In genomic region chr12:122356192-122356635, GRCh38 we compare ENCODE assay signal across 8 cellular contexts.
A peak's percentile ranks its signal among the peaks of the same experiment; 100 is the strongest.
DNase-seq lines count a peak whose midpoint lies in the region; ATAC-seq, FAIRE-seq and TF ChIP-seq lines count a peak whose summit lies in the region.

No MANE protein-coding gene starts in this region.

- H3K4me1 Mint-ChIP-seq in activated CD4-positive, alpha-beta T cell treated with anti-CD3 and anti-CD28 coated beads, Interleukin-2, amount 10 ng/mL, durations not matched to agents 7 days and 5 days: peaks cover 14% of the 10 kb centered on the region
- peaks cover 0 to 7% of the 10 kb centered on the region in 2 donors for H3K4me1 Mint-ChIP-seq in stimulated activated naive B cell treated with anti-CD40 and anti-IgM and Interleukin-4, amounts not matched to agents 10 μg/mL and 1 μg/mL and 100 μg/mL, for 72 hours

- peak; percentile 82 for TF ChIP-seq CTCF in AG10803 (conservative IDR thresholded peaks at IDR 0.05; ENCODE audit: low read length)

- no peak for TF ChIP-seq POLR2A in H54 (IDR thresholded peaks at IDR 0.05; ENCODE audit: low read depth, low read length)

- intact Hi-C loops in posterior vena cava (cut with DNase I): no loop called here

- POLR2A ChIA-PET in activated CD4-positive, alpha-beta T cell treated with anti-CD3 and anti-CD28 coated beads, Interleukin-2, amount 10 ng/mL, durations not matched to agents 7 days and 5 days (lab: Charles Lee): interaction anchor here (0.6 kb wide), 1 partner anchor 719 kb away, joined by 4 read pairs; no protein-coding TSS in a partner anchor

- peaks cover 34% of the 10 kb centered on the region for H3K36me3 Mint-ChIP-seq in activated CD4-positive, alpha-beta T cell treated with anti-CD3 and anti-CD28 coated beads, Interleukin-2, amount 10 ng/mL, durations not matched to agents 7 days and 5 days (ENCODE audit: low read depth)
- H3K36me3 Mint-ChIP-seq in stimulated activated naive B cell treated with anti-CD40 and anti-IgM and Interleukin-4, amounts not matched to agents 10 μg/mL and 1 μg/mL and 100 μg/mL, for 72 hours: peaks cover 32 to 42% of the 10 kb centered on the region in 2 donors

- CTCF ChIA-PET in activated CD4-positive, alpha-beta T cell treated with anti-CD3 and anti-CD28 coated beads, Interleukin-2, amount 10 ng/mL, durations not matched to agents 7 days and 5 days (lab: Charles Lee): interaction anchor here (0.6 to 4.9 kb wide), 11 partner anchors 8 to 305 kb away, joined by 3 to 21 read pairs (median 3); no protein-coding TSS in a partner anchor

- no peak overlapping the region for H3K4me3 Mint-ChIP-seq in activated CD4-positive, alpha-beta T cell treated with anti-CD3 and anti-CD28 coated beads, Interleukin-2, amount 10 ng/mL, durations not matched to agents 7 days and 5 days
- no peak overlapping the region for H3K4me3 Mint-ChIP-seq in stimulated activated naive B cell treated with anti-CD40 and anti-IgM and Interleukin-4, amounts not matched to agents 10 μg/mL and 1 μg/mL and 100 μg/mL, for 72 hours

- no peak overlapping the region for H3K4me3 ChIP-seq in AG10803 (ENCODE audit: low read length)

- peak; percentile 81 to 93 for ATAC-seq in stimulated activated naive B cell treated with anti-CD40 and anti-IgM and Interleukin-4, amounts not matched to agents 10 μg/mL and 1 μg/mL and 100 μg/mL, for 72 hours (replicated peaks)

- no peaks in the 10 kb centered on the region for H3K27me3 Mint-ChIP-seq in activated CD4-positive, alpha-beta T cell treated with anti-CD3 and anti-CD28 coated beads, Interleukin-2, amount 10 ng/mL, durations not matched to agents 7 days and 5 days
- H3K27me3 Mint-ChIP-seq in stimulated activated naive B cell treated with anti-CD40 and anti-IgM and Interleukin-4, amounts not matched to agents 10 μg/mL and 1 μg/mL and 100 μg/mL, for 72 hours: no peaks in the 10 kb centered on the region

- H3K9me3 Mint-ChIP-seq in activated CD4-positive, alpha-beta T cell treated with anti-CD3 and anti-CD28 coated beads, Interleukin-2, amount 10 ng/mL, durations not matched to agents 7 days and 5 days: peaks cover 2% of the 10 kb centered on the region
- H3K9me3 Mint-ChIP-seq in stimulated activated naive B cell treated with anti-CD40 and anti-IgM and Interleukin-4, amounts not matched to agents 10 μg/mL and 1 μg/mL and 100 μg/mL, for 72 hours: no peaks in the 10 kb centered on the region

- FAIRE-seq in H54 (lab: Jason Lieb, UNC): peak; percentile 36

- peak; percentile 63 for DNase-seq in AG10803 (ENCODE audit: low read depth)
- peak; percentile 30 for DNase-seq in H54 (ENCODE audit: insufficient read length, low spot score)
- DNase-seq in NCI-H526 (lab: John Stamatoyannopoulos, UW): peak; percentile 26 to 63
- DNase-seq in activated CD4-positive, alpha-beta T cell treated with anti-CD3 and anti-CD28 coated beads, Interleukin-2, amount 10 ng/mL, durations not matched to agents 7 days and 5 days: peak; percentile 74
- DNase-seq in effector CD8-positive, alpha-beta T cell (lab: John Stamatoyannopoulos, UW): peak; percentile 17
- DNase-seq in middle frontal gyrus (ENCODE audit: extremely low spot score, low spot score): peak; percentile 60
- peak; percentile 21 for DNase-seq in stimulated activated naive B cell treated with anti-CD40 and anti-IgM and Interleukin-4, amounts not matched to agents 10 μg/mL and 1 μg/mL and 100 μg/mL, for 72 hours
- no peak for DNase-seq in posterior vena cava (ENCODE audit: low spot score)

- peak overlapping the region; percentile 21 for H3K27ac Mint-ChIP-seq in activated CD4-positive, alpha-beta T cell treated with anti-CD3 and anti-CD28 coated beads, Interleukin-2, amount 10 ng/mL, durations not matched to agents 7 days and 5 days
- H3K27ac Mint-ChIP-seq in stimulated activated naive B cell treated with anti-CD40 and anti-IgM and Interleukin-4, amounts not matched to agents 10 μg/mL and 1 μg/mL and 100 μg/mL, for 72 hours: no peak overlapping the region
